ENCODE assay signal across 8 cellular contexts in the genomic region with DNA sequence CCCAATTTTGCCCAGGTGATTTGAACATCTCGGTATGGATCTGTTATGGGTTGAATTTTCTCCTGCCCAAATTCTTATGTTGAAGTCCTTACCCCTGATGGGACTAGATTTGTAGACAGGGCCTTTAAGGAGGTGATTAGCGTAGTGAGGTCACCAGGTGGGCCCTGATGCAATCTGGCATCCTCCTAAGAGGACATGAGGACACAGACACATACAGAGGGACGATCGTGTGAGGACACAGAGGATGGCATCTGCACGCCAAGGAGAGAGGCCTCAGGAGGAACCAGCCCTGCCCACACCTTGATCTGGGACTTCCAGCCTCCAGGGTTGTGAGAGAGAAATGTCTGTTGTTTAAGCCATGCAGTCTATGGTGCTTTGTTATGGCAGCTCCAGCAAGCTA.
DNase-seq lines count a peak whose midpoint lies in the region; ATAC-seq and TF ChIP-seq lines count a peak whose summit lies in the region.
"Not testable (repeated sequence)": the region's sequence is repeated elsewhere in the genome, so short reads cannot be mapped to it uniquely, and the experiment has no call there.

No MANE protein-coding gene starts in this region.

- H3K27me3 ChIP-seq in CD8-positive, alpha-beta T cell (ENCODE audit: insufficient read depth, low read length); osteoblast (ENCODE audit: insufficient read depth, low read length); thymus (ENCODE audit: control insufficient read depth, insufficient read depth): not testable (repeated sequence)

- H3K4me1 Mint-ChIP-seq in CD8-positive, alpha-beta T cell (ENCODE audit: low read depth) = peaks cover 52% of the 10 kb centered on the region
- H3K4me1 Mint-ChIP-seq in T-cell = peaks cover 59 to 70% (median 64%) of the 10 kb centered on the region in 3 donors
- H3K4me1 Mint-ChIP-seq in activated CD4-positive, alpha-beta memory T cell treated with anti-CD3 and anti-CD28 coated beads for 36 hours (ENCODE audit: low read depth) = peaks cover 47% of the 10 kb centered on the region
- peaks cover 32% of the 10 kb centered on the region for H3K4me1 Mint-ChIP-seq in activated T-helper 17 cell treated with anti-CD3 and anti-CD28 coated beads, Interleukin-2, amount 50 U/mL, for 72 hours
- H3K4me1 Mint-ChIP-seq in activated naive CD8-positive, alpha-beta T cell treated with anti-CD3 and anti-CD28 coated beads, Interleukin-2, amount 50 U/mL, for 24 hours = peaks cover 45% of the 10 kb centered on the region
- peaks cover 19 to 26% of the 10 kb centered on the region in 2 donors for H3K4me1 Mint-ChIP-seq in immature natural killer cell

- CTCF ChIA-PET in CD8-positive, alpha-beta T cell (lab: Charles Lee); T-cell (lab: Charles Lee); activated CD4-positive, alpha-beta memory T cell treated with anti-CD3 and anti-CD28 coated beads for 36 hours (lab: Charles Lee): not testable (repeated sequence)

- H3K9me3 ChIP-seq in CD8-positive, alpha-beta T cell (ENCODE audit: low read length); osteoblast (ENCODE audit: low read depth, low read length); thymus (ENCODE audit: control insufficient read depth): not testable (repeated sequence)

- H3K9me3 Mint-ChIP-seq in CD8-positive, alpha-beta T cell; T-cell; activated CD4-positive, alpha-beta memory T cell treated with anti-CD3 and anti-CD28 coated beads for 36 hours; activated T-helper 17 cell treated with anti-CD3 and anti-CD28 coated beads, Interleukin-2, amount 50 U/mL, for 72 hours; activated naive CD8-positive, alpha-beta T cell treated with anti-CD3 and anti-CD28 coated beads, Interleukin-2, amount 50 U/mL, for 24 hours; immature natural killer cell: not testable (repeated sequence)

- H3K36me3 ChIP-seq in CD8-positive, alpha-beta T cell (ENCODE audit: insufficient read depth, low read length); osteoblast (ENCODE audit: insufficient read depth, low read length); thymus (ENCODE audit: control insufficient read depth, insufficient read depth): not testable (repeated sequence)

- H3K36me3 Mint-ChIP-seq in CD8-positive, alpha-beta T cell; T-cell; activated CD4-positive, alpha-beta memory T cell treated with anti-CD3 and anti-CD28 coated beads for 36 hours; activated T-helper 17 cell treated with anti-CD3 and anti-CD28 coated beads, Interleukin-2, amount 50 U/mL, for 72 hours (ENCODE audit: low read depth); activated naive CD8-positive, alpha-beta T cell treated with anti-CD3 and anti-CD28 coated beads, Interleukin-2, amount 50 U/mL, for 24 hours (ENCODE audit: low read depth); immature natural killer cell: not testable (repeated sequence)

- not testable (repeated sequence) for ATAC-seq in CD8-positive, alpha-beta T cell; T-cell (replicated peaks in 1 of 4); activated naive CD8-positive, alpha-beta T cell treated with anti-CD3 and anti-CD28 coated beads, Interleukin-2, amount 50 U/mL, for 24 hours
- ATAC-seq in activated T-helper 17 cell treated with anti-CD3 and anti-CD28 coated beads, Interleukin-2, amount 50 U/mL, for 72 hours (replicated peaks) = peak; percentile 7

- H3K4me3 Mint-ChIP-seq in CD8-positive, alpha-beta T cell = peak overlapping the region; percentile 63
- H3K4me3 Mint-ChIP-seq in T-cell (peak overlapping the region; percentile 43 to 73 (median 59)), immature natural killer cell (peak overlapping the region in 4 of 5 donors; percentile 13 to 55 (median 36))
- H3K4me3 Mint-ChIP-seq in activated CD4-positive, alpha-beta memory T cell treated with anti-CD3 and anti-CD28 coated beads for 36 hours; activated naive CD8-positive, alpha-beta T cell treated with anti-CD3 and anti-CD28 coated beads, Interleukin-2, amount 50 U/mL, for 24 hours: not testable (repeated sequence)
- H3K4me3 Mint-ChIP-seq in activated T-helper 17 cell treated with anti-CD3 and anti-CD28 coated beads, Interleukin-2, amount 50 U/mL, for 72 hours = peak overlapping the region; percentile 54

- not testable (repeated sequence) for TF ChIP-seq CTCF in CD8-positive, alpha-beta T cell (IDR thresholded peaks at IDR 0.05); osteoblast (IDR thresholded peaks at IDR 0.05; ENCODE audit: extremely low read depth, low read depth, low read length)

- POLR2A ChIA-PET in CD8-positive, alpha-beta T cell (lab: Charles Lee) = interaction anchor here (0.9 kb wide), 1 partner anchor 1201 kb away, joined by 3 read pairs; no protein-coding TSS in a partner anchor
- POLR2A ChIA-PET in T-cell (lab: Charles Lee); activated CD4-positive, alpha-beta memory T cell treated with anti-CD3 and anti-CD28 coated beads for 36 hours (lab: Charles Lee): not testable (repeated sequence)

- DNase-seq in CD8-positive, alpha-beta T cell; T-cell; activated CD4-positive, alpha-beta memory T cell treated with anti-CD3 and anti-CD28 coated beads for 36 hours; activated naive CD8-positive, alpha-beta T cell treated with anti-CD3 and anti-CD28 coated beads, Interleukin-2, amount 50 U/mL, for 24 hours; immature natural killer cell: not testable (repeated sequence)
- DNase-seq in osteoblast (ENCODE audit: insufficient read length, low spot score, missing footprints) = peak; percentile 21

- peak overlapping the region; percentile 90 for H3K27ac Mint-ChIP-seq in CD8-positive, alpha-beta T cell
- peak overlapping the region; percentile 97 for H3K27ac Mint-ChIP-seq in T-cell
- peak overlapping the region; percentile 78 for H3K27ac Mint-ChIP-seq in activated CD4-positive, alpha-beta memory T cell treated with anti-CD3 and anti-CD28 coated beads for 36 hours
- peak overlapping the region; percentile 83 for H3K27ac Mint-ChIP-seq in activated T-helper 17 cell treated with anti-CD3 and anti-CD28 coated beads, Interleukin-2, amount 50 U/mL, for 72 hours
- H3K27ac Mint-ChIP-seq in activated naive CD8-positive, alpha-beta T cell treated with anti-CD3 and anti-CD28 coated beads, Interleukin-2, amount 50 U/mL, for 24 hours = peak overlapping the region; percentile 75
- H3K27ac Mint-ChIP-seq in immature natural killer cell = peak overlapping the region; percentile 77 to 89 (median 84)

- not testable (repeated sequence) for H3K4me2 ChIP-seq in osteoblast (ENCODE audit: insufficient read depth, low read length)

- not testable (repeated sequence) for H3K79me2 ChIP-seq in osteoblast (ENCODE audit: insufficient read depth, low read length)

- H3K4me1 ChIP-seq in CD8-positive, alpha-beta T cell (ENCODE audit: insufficient read depth, low read length) = peaks cover 35% of the 10 kb centered on the region
- not testable (repeated sequence) for H3K4me1 ChIP-seq in osteoblast (ENCODE audit: insufficient read depth, low read length)
- H3K4me1 ChIP-seq in thymus (ENCODE audit: control insufficient read depth, insufficient read depth, low read length) = peaks cover 16% of the 10 kb centered on the region

- intact Hi-C loops in CD8-positive, alpha-beta T cell (cut with DNase I, micrococcal nuclease); activated CD4-positive, alpha-beta memory T cell treated with anti-CD3 and anti-CD28 coated beads for 36 hours (cut with micrococcal nuclease): not testable (repeated sequence)

- 87% methylated on average over 5 of the region's 5 CpGs for WGBS in thymus

- H4K20me1 ChIP-seq in osteoblast (ENCODE audit: insufficient read depth, low read length) = not testable (repeated sequence)

- H2AFZ ChIP-seq in osteoblast (ENCODE audit: low read length) = not testable (repeated sequence)

- H3K4me3 ChIP-seq in CD8-positive, alpha-beta T cell (ENCODE audit: low read depth, low read length); osteoblast (ENCODE audit: insufficient read depth, low read length); thymus (ENCODE audit: low read length): not testable (repeated sequence)

- H3K27ac ChIP-seq in CD8-positive, alpha-beta T cell (ENCODE audit: low read depth, low read length); osteoblast (ENCODE audit: low read depth, low read length): not testable (repeated sequence)
- H3K27ac ChIP-seq in thymus (ENCODE audit: low read depth) = peak overlapping the region; percentile 83

- H3K27me3 Mint-ChIP-seq in CD8-positive, alpha-beta T cell (ENCODE audit: low read depth); T-cell; activated CD4-positive, alpha-beta memory T cell treated with anti-CD3 and anti-CD28 coated beads for 36 hours; activated T-helper 17 cell treated with anti-CD3 and anti-CD28 coated beads, Interleukin-2, amount 50 U/mL, for 72 hours; activated naive CD8-positive, alpha-beta T cell treated with anti-CD3 and anti-CD28 coated beads, Interleukin-2, amount 50 U/mL, for 24 hours; immature natural killer cell (ENCODE audit: low read depth in 3 of 3): not testable (repeated sequence)
